In the genomic region with DNA sequence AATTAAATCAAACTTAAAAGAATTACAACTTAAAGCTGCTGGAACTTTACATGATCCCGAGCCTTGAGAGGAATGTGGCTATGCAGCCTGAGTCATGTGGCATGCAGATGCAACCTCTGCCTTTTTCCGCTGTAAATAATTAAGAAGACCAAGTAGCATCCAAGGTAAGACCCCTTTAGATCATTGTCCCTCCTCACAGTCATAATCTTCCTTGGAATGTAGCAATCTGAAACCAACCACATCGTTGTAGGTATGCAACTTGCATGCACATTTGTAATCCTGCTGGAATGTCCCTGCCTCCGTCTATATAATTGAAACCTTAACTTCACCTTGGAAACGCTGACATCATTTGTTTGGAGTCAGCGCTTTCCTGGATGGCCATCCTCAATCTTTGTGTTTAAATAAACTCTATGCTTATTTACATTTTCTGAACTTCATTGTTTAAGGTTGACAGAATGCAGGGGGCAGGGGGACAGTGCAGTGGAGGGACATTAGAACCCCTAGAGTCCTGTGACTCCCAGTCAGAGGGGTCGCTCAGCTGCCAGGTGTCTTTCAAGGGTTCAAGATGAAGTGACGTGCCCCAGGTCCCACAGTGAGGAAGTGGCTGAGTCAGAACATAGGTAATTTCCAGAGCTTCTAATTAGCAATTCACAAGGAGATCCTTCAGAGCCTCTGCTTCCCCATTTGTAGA, we compare ENCODE assay signal across 8 cellular contexts.
DNase-seq lines count a peak whose midpoint lies in the region; ATAC-seq and TF ChIP-seq lines count a peak whose summit lies in the region.

No MANE protein-coding gene starts in this region.

- H3K27ac Mint-ChIP-seq in activated CD8-positive, alpha-beta T cell treated with anti-CD3 and anti-CD28 coated beads for 36 hours, result peak overlapping the region; percentile 90

- peak overlapping the region; percentile 54 to 82 for H3K4me3 ChIP-seq in foreskin fibroblast (ENCODE audit: low read depth in 1 of 2, low read length in 2 of 2)
- peak overlapping the region; percentile 77 for H3K4me3 ChIP-seq in rectal smooth muscle tissue (ENCODE audit: low read length)

- H3K9me3 Mint-ChIP-seq in activated CD8-positive, alpha-beta T cell treated with anti-CD3 and anti-CD28 coated beads for 36 hours, result no peaks in the 10 kb centered on the region

- H3K4me1 Mint-ChIP-seq in activated CD8-positive, alpha-beta T cell treated with anti-CD3 and anti-CD28 coated beads for 36 hours (ENCODE audit: low read depth), result peaks cover 40% of the 10 kb centered on the region

- peaks cover 11% of the 10 kb centered on the region for H3K36me3 Mint-ChIP-seq in activated CD8-positive, alpha-beta T cell treated with anti-CD3 and anti-CD28 coated beads for 36 hours (ENCODE audit: low read depth)

- no peak overlapping the region for H3K27ac ChIP-seq in rectal smooth muscle tissue (ENCODE audit: low read depth, low read length)

- H3K36me3 ChIP-seq in rectal smooth muscle tissue (ENCODE audit: control insufficient read depth, insufficient read depth, low read length), result no peaks in the 10 kb centered on the region

- no peaks in the 10 kb centered on the region for H3K27me3 ChIP-seq in rectal smooth muscle tissue (ENCODE audit: control insufficient read depth, insufficient read depth, low read length)

- ATAC-seq in activated CD8-positive, alpha-beta T cell treated with anti-CD3 and anti-CD28 coated beads for 36 hours, result no peak

- DNase-seq in NCI-H1417 (lab: John Stamatoyannopoulos, UW) (peak in 2 of 3 experiments; percentile 54 to 78), NCI-H1417 treated with DMSO at 0.1 percent for 48 hours (lab: John Stamatoyannopoulos, UW) (no peak), HS-5 (ENCODE audit: low read depth) (peak; percentile 97), foreskin fibroblast (peak; percentile 77 to 87), SK-N-DZ (ENCODE audit: low spot score) (no peak), ureter (ENCODE audit: low spot score) (no peak)
- DNase-seq in activated CD8-positive, alpha-beta T cell treated with anti-CD3 and anti-CD28 coated beads for 36 hours, result peak; percentile 44

- CTCF ChIA-PET in activated CD8-positive, alpha-beta T cell treated with anti-CD3 and anti-CD28 coated beads for 36 hours (lab: Charles Lee), result interaction anchor here (1.6 to 5.9 kb wide), 3 partner anchors 12 to 154 kb away, joined by 3 to 79 read pairs (median 47); no protein-coding TSS in a partner anchor

- POLR2A ChIA-PET in activated CD8-positive, alpha-beta T cell treated with anti-CD3 and anti-CD28 coated beads for 36 hours (lab: Charles Lee), result interaction anchor here (0.8 to 1.8 kb wide), 11 partner anchors 16 to 167 kb away, joined by 3 to 8 read pairs (median 4); partner anchors contain the start of gene RALA

- no peaks in the 10 kb centered on the region for H3K27me3 Mint-ChIP-seq in activated CD8-positive, alpha-beta T cell treated with anti-CD3 and anti-CD28 coated beads for 36 hours

- H3K4me3 Mint-ChIP-seq in activated CD8-positive, alpha-beta T cell treated with anti-CD3 and anti-CD28 coated beads for 36 hours, result peak overlapping the region; percentile 96

- no peaks in the 10 kb centered on the region for H3K4me1 ChIP-seq in rectal smooth muscle tissue (ENCODE audit: control insufficient read depth, insufficient read depth, low read length)

- intact Hi-C loops in activated CD8-positive, alpha-beta T cell treated with anti-CD3 and anti-CD28 coated beads for 36 hours (cut with micrococcal nuclease), result loop anchor here (5.0 to 10.0 kb wide), 2 partner anchors 99 to 147 kb away; no protein-coding TSS in a partner anchor

- no peak overlapping the region for H3K9ac ChIP-seq in rectal smooth muscle tissue (ENCODE audit: low read length)

- no peak for TF ChIP-seq CTCF in activated CD8-positive, alpha-beta T cell treated with anti-CD3 and anti-CD28 coated beads for 36 hours (IDR thresholded peaks at IDR 0.05)
- no peak for TF ChIP-seq CTCF in foreskin fibroblast (IDR thresholded peaks at IDR 0.05; ENCODE audit: low read depth, low read length)

Comparison
In these comparisons a context has a peak if more than half of its experiments do, and no peak if none do; other contexts are left out.
1. DNase-seq: peak in NCI-H1417 (2 of 3), HS-5 (single experiment), activated CD8-positive, alpha-beta T cell treated with anti-CD3 and anti-CD28 coated beads for 36 hours (single experiment) and foreskin fibroblast (2 of 2); none in NCI-H1417 treated with DMSO at 0.1 percent for 48 hours (single experiment), SK-N-DZ (single experiment) and ureter (single experiment).